Comparison of ENCODE assay signal across 11 cellular contexts in the genomic region with DNA sequence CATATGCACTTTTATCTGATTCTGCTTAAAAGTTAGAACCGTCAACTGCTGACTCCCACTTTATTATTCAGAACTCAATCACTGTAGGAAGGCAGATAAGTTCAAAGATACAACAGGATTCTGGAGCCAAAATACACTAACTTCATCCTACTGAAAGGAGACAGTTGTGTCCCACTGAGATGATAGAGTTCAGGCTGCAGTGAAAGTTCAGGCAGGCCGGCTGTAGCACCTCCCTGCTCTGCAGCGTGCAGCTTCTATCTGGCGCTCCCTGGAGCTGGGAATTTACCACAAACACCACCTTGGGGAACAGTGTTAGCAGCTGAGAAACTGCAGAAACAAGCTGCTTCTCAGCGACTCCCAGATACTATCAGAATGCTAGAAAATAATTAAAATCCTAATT. TPM values are rescaled to one million over a fixed set of nuclear protein-coding genes. Genes with fewer than 3 reads are reported as not detected.
A peak's percentile ranks its signal among the peaks of the same experiment; 100 is the strongest.
DNase-seq lines count a peak whose midpoint lies in the region; ATAC-seq and TF ChIP-seq lines count a peak whose summit lies in the region.
"Had no signal": no experiment of that assay in that cellular context is flagged by ENCODE, and none has a peak within 500 bp of the region (broad histone marks: within the 10 kb centered on the region; RNA-seq: fewer than 3 reads in every experiment).

No MANE protein-coding gene starts in this region.

- no peak for ATAC-seq in HG03354 (IDR thresholded peaks at IDR 0.05; ENCODE audit: poor library complexity, severe bottlenecking, unreplicated experiment)
- ATAC-seq: activated T-cell treated with anti-CD3 and anti-CD28 coated beads, Interleukin-2, amount 50 U/mL, for 4 hours had no signal

- peaks cover 13% of the 10 kb centered on the region for H3K4me1 ChIP-seq in endodermal cell (ENCODE audit: control insufficient read depth, insufficient read depth, low read length)

- H3K4me3 ChIP-seq in AG10803 (ENCODE audit: low read length) (no peak overlapping the region), endodermal cell (ENCODE audit: low read length) (peak overlapping the region; percentile 4)
- H3K4me3 ChIP-seq: skin epidermis had no signal

- no peak overlapping the region for H3K27ac Mint-ChIP-seq in endodermal cell

- DNase-seq in AG10803 (ENCODE audit: low read depth) (peak; percentile 8), HuH-7 (ENCODE audit: low spot score) (peak; percentile 7), endodermal cell (peak; percentile 85), myocyte (ENCODE audit: low read depth) (peak; percentile 53), NCI-H187 treated with DMSO at 0.1 percent for 48 hours (lab: John Stamatoyannopoulos, UW) (no peak), NCI-H2171 (lab: John Stamatoyannopoulos, UW) (no peak), NCI-H774 (lab: John Stamatoyannopoulos, UW) (no peak)
- DNase-seq: activated T-cell treated with anti-CD3 and anti-CD28 coated beads, Interleukin-2, amount 50 U/mL, for 4 hours; dermis blood vessel endothelial cell had no signal

- TF ChIP-seq CTCF in AG10803 (conservative IDR thresholded peaks at IDR 0.05; ENCODE audit: low read length), result peak; percentile 24; the same call in 1 of the 2 replicates
- TF ChIP-seq CTCF in endodermal cell (conservative IDR thresholded peaks at IDR 0.05), result peak; percentile 47

- H3K4me3 Mint-ChIP-seq in endodermal cell, result no peak overlapping the region
- H3K4me3 Mint-ChIP-seq: activated T-cell treated with anti-CD3 and anti-CD28 coated beads, Interleukin-2, amount 50 U/mL, for 4 hours had no signal

- no peak overlapping the region for H3K27ac ChIP-seq in endodermal cell (ENCODE audit: low read depth, low read length)
- H3K27ac ChIP-seq: skin epidermis had no signal

- no peaks in the 10 kb centered on the region for H3K27me3 ChIP-seq in endodermal cell (ENCODE audit: control insufficient read depth, insufficient read depth, low read length, poor library complexity, severe bottlenecking)

- H3K9me3 ChIP-seq in endodermal cell (ENCODE audit: control insufficient read depth, low read length), result no peaks in the 10 kb centered on the region

- no peak overlapping the region for H3K9ac ChIP-seq in endodermal cell (ENCODE audit: extremely low read depth, low read length, poor library complexity, severe bottlenecking)

- H3K27me3 Mint-ChIP-seq in endodermal cell (ENCODE audit: insufficient read depth), result no peaks in the 10 kb centered on the region

- H3K4me1 Mint-ChIP-seq in endodermal cell, result peaks cover 30% of the 10 kb centered on the region

- WGBS in endodermal cell (ENCODE audit: insufficient coverage in 1 of 2, insufficient read length in 1 of 2), 2 experiments, result 15% methylated on average over 5 of the region's 5 CpGs; no CpG with 5 or more reads in 1 of the 2 experiments

- H3K9me3 Mint-ChIP-seq in endodermal cell, result no peaks in the 10 kb centered on the region
- H3K9me3 Mint-ChIP-seq: activated T-cell treated with anti-CD3 and anti-CD28 coated beads, Interleukin-2, amount 50 U/mL, for 4 hours had no signal

- no peaks in the 10 kb centered on the region for H3K36me3 ChIP-seq in endodermal cell (ENCODE audit: control insufficient read depth, insufficient read depth, low read length)

- H3K36me3 Mint-ChIP-seq in endodermal cell (ENCODE audit: low read depth), result no peaks in the 10 kb centered on the region

RNA-seq across cellular contexts. Expression of gene CNTLN, which starts 52.5 kb away (rescaled TPM):
- total RNA-seq in endodermal cell (10 to 100 TPM; 12.4 to 13.7 TPM), myocyte (6.5 and 7.4 TPM in 2 replicates)
- 11.6 TPM for polyA plus RNA-seq in endodermal cell (2013, experiment 1 of 2)
- 11.3 TPM for polyA plus RNA-seq in endodermal cell (2013, experiment 2 of 2)
- 1.4 TPM for polyA plus RNA-seq in myocyte (2012)

Comparison
In these comparisons a context has a peak if more than half of its experiments do, and no peak if none do; other contexts are left out.
1. DNase-seq: peak in AG10803 (single experiment), HuH-7 (single experiment), endodermal cell (single experiment) and myocyte (single experiment); none in NCI-H187 treated with DMSO at 0.1 percent for 48 hours (single experiment), NCI-H2171 (single experiment) and NCI-H774 (single experiment).